In genomic region chr15:69616558-69616957, GRCh38 we compare ENCODE assay signal across 37 cellular contexts.
"Had no signal": no experiment of that assay in that cellular context is flagged by ENCODE, and none has a peak within 500 bp of the region (broad histone marks: within the 10 kb centered on the region; RNA-seq: fewer than 3 reads in every experiment).

No MANE protein-coding gene starts in this region.

- H3K4me2 ChIP-seq: SK-N-SH had no signal

- H3K27ac Mint-ChIP-seq: activated CD4-positive, alpha-beta memory T cell treated with anti-CD3 and anti-CD28 coated beads for 36 hours; activated CD4-positive, alpha-beta T cell treated with anti-CD3 and anti-CD28 coated beads for 36 hours; activated naive CD4-positive, alpha-beta T cell treated with anti-CD3 and anti-CD28 coated beads, Interleukin-2, amount 50 U/mL, for 72 hours; activated T-cell treated with anti-CD3 and anti-CD28 coated beads, Interleukin-2, amount 50 U/mL, for 72 hours; activated T-helper 17 cell treated with anti-CD3 and anti-CD28 coated beads, Interleukin-2, amount 50 U/mL, for 72 hours; brain; T-helper 1 cell treated with Interleukin-12 subunit alpha and Interleukin-12 subunit beta and Interleukin-4 antibody, amounts not matched to agents 30 μg/mL and 1 μg/mL, for 36 hours; T-helper 2 cell treated with Interferon-gamma antibody and Interleukin-4, amounts not matched to agents 5 μg/mL and 100 μg/mL, for 36 hours; WTC11 had no signal

- H3K9me3 Mint-ChIP-seq: activated CD4-positive, alpha-beta memory T cell treated with anti-CD3 and anti-CD28 coated beads for 36 hours; activated T-cell treated with anti-CD3 and anti-CD28 coated beads, Interleukin-2, amount 50 U/mL, for 72 hours; activated T-helper 17 cell treated with anti-CD3 and anti-CD28 coated beads, Interleukin-2, amount 50 U/mL, for 72 hours; T-helper 2 cell treated with Interferon-gamma antibody and Interleukin-4, amounts not matched to agents 5 μg/mL and 100 μg/mL, for 36 hours had no signal

- H3K27me3 ChIP-seq: Peyer's patch, SJSA1 had no signal

- ATAC-seq: activated CD4-positive, alpha-beta T cell treated with anti-CD3 and anti-CD28 coated beads for 36 hours; activated CD4-positive, CD25-positive, alpha-beta regulatory T cell treated with anti-CD3 and anti-CD28 coated beads, Interleukin-2, amount 50 U/mL, for 24 hours; activated naive CD4-positive, alpha-beta T cell treated with anti-CD3 and anti-CD28 coated beads, Interleukin-2, amount 50 U/mL, for 72 hours; activated T-cell treated with anti-CD3 and anti-CD28 coated beads, Interleukin-2, amount 50 U/mL, for 72 hours; activated T-helper 17 cell treated with anti-CD3 and anti-CD28 coated beads, Interleukin-2, amount 50 U/mL, for 72 hours; PC-3; WTC11 had no signal

- FAIRE-seq: bronchial epithelial cell had no signal

- H3K9me3 ChIP-seq: adrenal gland, Peyer's patch, SJSA1, SK-N-SH had no signal

- H3K9ac ChIP-seq: SK-N-SH had no signal

- H3K36me3 Mint-ChIP-seq: activated CD4-positive, alpha-beta memory T cell treated with anti-CD3 and anti-CD28 coated beads for 36 hours; brain had no signal

- H3K36me3 ChIP-seq: adrenal gland, Peyer's patch, SJSA1 had no signal

- H3K4me1 ChIP-seq: adrenal gland, Peyer's patch, SJSA1 had no signal

- H3K4me1 Mint-ChIP-seq: activated CD4-positive, alpha-beta T cell treated with anti-CD3 and anti-CD28 coated beads for 36 hours; activated T-helper 17 cell treated with anti-CD3 and anti-CD28 coated beads, Interleukin-2, amount 50 U/mL, for 72 hours; WTC11 had no signal

- H3K27me3 Mint-ChIP-seq: activated CD4-positive, alpha-beta memory T cell treated with anti-CD3 and anti-CD28 coated beads for 36 hours; activated CD4-positive, alpha-beta T cell treated with anti-CD3 and anti-CD28 coated beads for 36 hours; activated T-helper 17 cell treated with anti-CD3 and anti-CD28 coated beads, Interleukin-2, amount 50 U/mL, for 72 hours had no signal

- DNase-seq: activated CD4-positive, alpha-beta memory T cell treated with anti-CD3 and anti-CD28 coated beads for 36 hours; activated CD4-positive, alpha-beta T cell treated with anti-CD3 and anti-CD28 coated beads for 36 hours; activated CD4-positive, alpha-beta T cell treated with anti-CD3 and anti-CD28 coated beads, Interleukin-2, amount 50 U/mL, for 1 hour; activated effector memory CD4-positive, alpha-beta T cell treated with anti-CD3 and anti-CD28 coated beads, Interleukin-2, amount 50 U/mL, for 16 hours; activated naive CD4-positive, alpha-beta T cell; activated T-cell treated with anti-CD3 and anti-CD28 coated beads, Interleukin-2, amount 50 U/mL, for 1 hour; activated T-cell treated with anti-CD3 and anti-CD28 coated beads, Interleukin-2, amount 50 U/mL, for 72 hours; anterior cingulate cortex; caudate nucleus; Kasumi-1; KG1; MM.1S; NCI-H1092; NCI-H1436 treated with DMSO at 0.1 percent for 48 hours; NCI-H187; NCI-H2029 treated with DMSO at 0.1 percent for 48 hours; NCI-H2107; NCI-H2171; NCI-H510A; NCI-H526; NCI-H748 treated with DMSO at 0.1 percent for 48 hours; NK-92 treated with Interleukin-12 subunit alpha and Interleukin-12 subunit beta, amount 100 ng/mL, for 24 hours; PC-3; Peyer's patch; RPMI8226; SHP77 treated with DMSO at 0.1 percent for 48 hours; SK-N-SH had no signal

- H3K4me3 ChIP-seq: adrenal gland, Peyer's patch, SJSA1 had no signal

- H3K4me3 Mint-ChIP-seq: activated CD4-positive, alpha-beta memory T cell treated with anti-CD3 and anti-CD28 coated beads for 36 hours; activated CD4-positive, alpha-beta T cell treated with anti-CD3 and anti-CD28 coated beads for 36 hours; activated T-cell treated with anti-CD3 and anti-CD28 coated beads, Interleukin-2, amount 50 U/mL, for 72 hours; activated T-helper 17 cell treated with anti-CD3 and anti-CD28 coated beads, Interleukin-2, amount 50 U/mL, for 72 hours; brain; T-helper 1 cell treated with Interleukin-12 subunit alpha and Interleukin-12 subunit beta and Interleukin-4 antibody, amounts not matched to agents 30 μg/mL and 1 μg/mL, for 36 hours; T-helper 2 cell treated with Interferon-gamma antibody and Interleukin-4, amounts not matched to agents 5 μg/mL and 100 μg/mL, for 36 hours; WTC11 had no signal

- H3K27ac ChIP-seq: adrenal gland, Peyer's patch, SJSA1 had no signal
